Comparison of ENCODE assay signal across 1 cellular context in the genomic region with DNA sequence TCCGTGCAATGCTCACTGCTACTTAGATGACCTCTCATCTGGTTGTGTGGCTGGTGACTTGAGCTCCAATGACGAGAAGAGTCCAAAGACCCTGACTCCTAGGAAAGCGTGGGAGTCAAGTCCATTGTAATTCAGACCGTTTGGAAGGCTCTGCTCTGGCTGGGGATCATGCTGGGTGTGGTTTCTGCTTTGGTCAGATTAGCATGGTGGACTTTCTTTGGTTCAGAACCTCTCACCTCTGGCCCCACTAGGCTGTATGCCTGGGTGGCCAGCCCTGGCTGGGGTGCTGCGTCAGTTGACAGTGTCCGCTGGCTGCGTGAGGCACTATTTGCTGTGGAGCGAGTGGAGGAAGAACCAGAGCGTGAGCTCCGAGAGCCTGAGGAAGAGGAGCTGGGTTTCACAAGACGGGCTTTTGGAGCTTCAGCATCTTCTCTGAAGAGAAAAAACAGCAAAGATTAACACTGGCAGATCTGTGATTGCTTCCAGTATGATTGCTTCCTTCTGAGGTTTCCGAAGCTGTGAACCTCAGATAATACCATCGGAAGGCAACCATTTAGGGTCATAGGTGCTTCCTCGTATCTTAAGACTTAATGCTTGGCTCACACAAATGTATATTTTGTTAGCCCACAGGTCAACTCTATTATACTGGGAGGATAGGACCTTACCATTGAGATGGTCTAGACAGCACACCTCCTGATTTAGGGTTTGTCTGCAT.
TF ChIP-seq lines count a peak whose summit lies in the region.

No MANE protein-coding gene starts in this region.

TF ChIP-seq in K562, 482 proteins besides CTCF, POLR2A, EP300 and RAD21:
- 0 out of 2 replicates have a peak, but pooled peaks have one; percentile 20 for TF ChIP-seq NCOR1 (IDR thresholded peaks at IDR 0.05)
- TF ChIP-seq KLF16 (IDR thresholded peaks at IDR 0.05) = 0 out of 2 replicates have a peak, but pooled peaks have one; percentile 15
- no peak for TF ChIP-seq CXXC5 (CRISPR knock-in tag; IDR thresholded peaks at IDR 0.05)
- TF ChIP-seq, protein P1, sequence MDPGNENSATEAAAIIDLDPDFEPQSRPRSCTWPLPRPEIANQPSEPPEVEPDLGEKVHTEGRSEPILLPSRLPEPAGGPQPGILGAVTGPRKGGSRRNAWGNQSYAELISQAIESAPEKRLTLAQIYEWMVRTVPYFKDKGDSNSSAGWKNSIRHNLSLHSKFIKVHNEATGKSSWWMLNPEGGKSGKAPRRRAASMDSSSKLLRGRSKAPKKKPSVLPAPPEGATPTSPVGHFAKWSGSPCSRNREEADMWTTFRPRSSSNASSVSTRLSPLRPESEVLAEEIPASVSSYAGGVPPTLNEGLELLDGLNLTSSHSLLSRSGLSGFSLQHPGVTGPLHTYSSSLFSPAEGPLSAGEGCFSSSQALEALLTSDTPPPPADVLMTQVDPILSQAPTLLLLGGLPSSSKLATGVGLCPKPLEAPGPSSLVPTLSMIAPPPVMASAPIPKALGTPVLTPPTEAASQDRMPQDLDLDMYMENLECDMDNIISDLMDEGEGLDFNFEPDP (CRISPR knock-in tag; IDR thresholded peaks at IDR 0.05) = no peak
- TF ChIP-seq ARID1B (IDR thresholded peaks at IDR 0.05) = peak; percentile 51
- peak; percentile 59 for TF ChIP-seq ETV1 (tag; conservative IDR thresholded peaks at IDR 0.05; ENCODE audit: low read depth)
- 0 out of 2 replicates have a peak, but pooled peaks have one; percentile 26 for TF ChIP-seq SMARCE1 (IDR thresholded peaks at IDR 0.05)
- no peak for TF ChIP-seq POLR2AphosphoS2 (IDR thresholded peaks at IDR 0.05; ENCODE audit: low read length)
- no peak for TF ChIP-seq POLR2AphosphoS5 (IDR thresholded peaks at IDR 0.05; ENCODE audit: control insufficient read depth, insufficient read depth, low read depth, low read length)
- peak; percentile 37; the same call in 1 of the 2 replicates for TF ChIP-seq TEAD4 (IDR thresholded peaks at IDR 0.05; ENCODE audit: low read length)
- TF ChIP-seq TEAD4 (CRISPR knock-in tag; IDR thresholded peaks at IDR 0.05; ENCODE audit: borderline replicate concordance) = no peak
- TF ChIP-seq HDAC6 (IDR thresholded peaks at IDR 0.05; ENCODE audit: low read depth, low read length) = no peak
- TF ChIP-seq KDM1A (IDR thresholded peaks at IDR 0.05) = peak; percentile 92 to 94
- no peak for TF ChIP-seq SMARCA5 (IDR thresholded peaks at IDR 0.05)
- 0 out of 2 replicates have a peak, but pooled peaks have one; percentile 22 for TF ChIP-seq EHMT2 (IDR thresholded peaks at IDR 0.05)
- TF ChIP-seq, protein P2, sequence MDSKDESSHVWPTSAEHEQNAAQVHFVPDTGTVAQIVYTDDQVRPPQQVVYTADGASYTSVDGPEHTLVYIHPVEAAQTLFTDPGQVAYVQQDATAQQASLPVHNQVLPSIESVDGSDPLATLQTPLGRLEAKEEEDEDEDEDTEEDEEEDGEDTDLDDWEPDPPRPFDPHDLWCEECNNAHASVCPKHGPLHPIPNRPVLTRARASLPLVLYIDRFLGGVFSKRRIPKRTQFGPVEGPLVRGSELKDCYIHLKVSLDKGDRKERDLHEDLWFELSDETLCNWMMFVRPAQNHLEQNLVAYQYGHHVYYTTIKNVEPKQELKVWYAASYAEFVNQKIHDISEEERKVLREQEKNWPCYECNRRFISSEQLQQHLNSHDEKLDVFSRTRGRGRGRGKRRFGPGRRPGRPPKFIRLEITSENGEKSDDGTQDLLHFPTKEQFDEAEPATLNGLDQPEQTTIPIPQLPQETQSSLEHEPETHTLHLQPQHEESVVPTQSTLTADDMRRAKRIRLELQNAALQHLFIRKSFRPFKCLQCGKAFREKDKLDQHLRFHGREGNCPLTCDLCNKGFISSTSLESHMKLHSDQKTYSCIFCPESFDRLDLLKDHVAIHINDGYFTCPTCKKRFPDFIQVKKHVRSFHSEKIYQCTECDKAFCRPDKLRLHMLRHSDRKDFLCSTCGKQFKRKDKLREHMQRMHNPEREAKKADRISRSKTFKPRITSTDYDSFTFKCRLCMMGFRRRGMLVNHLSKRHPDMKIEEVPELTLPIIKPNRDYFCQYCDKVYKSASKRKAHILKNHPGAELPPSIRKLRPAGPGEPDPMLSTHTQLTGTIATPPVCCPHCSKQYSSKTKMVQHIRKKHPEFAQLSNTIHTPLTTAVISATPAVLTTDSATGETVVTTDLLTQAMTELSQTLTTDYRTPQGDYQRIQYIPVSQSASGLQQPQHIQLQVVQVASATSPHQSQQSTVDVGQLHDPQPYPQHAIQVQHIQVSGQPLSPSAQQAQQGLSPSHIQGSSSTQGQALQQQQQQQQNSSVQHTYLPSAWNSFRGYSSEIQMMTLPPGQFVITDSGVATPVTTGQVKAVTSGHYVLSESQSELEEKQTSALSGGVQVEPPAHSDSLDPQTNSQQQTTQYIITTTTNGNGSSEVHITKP (IDR thresholded peaks at IDR 0.05; ENCODE audit: partially characterized antibody) = no peak
- no peak for TF ChIP-seq TOE1 (IDR thresholded peaks at IDR 0.05; ENCODE audit: borderline replicate concordance)
- TF ChIP-seq TOE1 (CRISPR knock-in tag; IDR thresholded peaks at IDR 0.05; ENCODE audit: borderline replicate concordance, low read depth) = no peak
- TF ChIP-seq NFIC (IDR thresholded peaks at IDR 0.05) = 0 out of 2 replicates have a peak, but pooled peaks have one; percentile 18
- no peak for TF ChIP-seq NR2C1 (IDR thresholded peaks at IDR 0.05)
- 0 out of 2 replicates have a peak, but pooled peaks have one; percentile 28 for TF ChIP-seq NR2C1 (tag; IDR thresholded peaks at IDR 0.05)
- TF ChIP-seq NR2C2 (CRISPR knock-in tag; IDR thresholded peaks at IDR 0.05) = no peak
- TF ChIP-seq NR2C2 (tag; IDR thresholded peaks at IDR 0.05) = peak; percentile 63
- peak; percentile 21; the same call in 1 of the 2 replicates for TF ChIP-seq TAL1 (IDR thresholded peaks at IDR 0.05)
- TF ChIP-seq CBFA2T2 (conservative IDR thresholded peaks at IDR 0.05) = peak; percentile 46
- TF ChIP-seq SOX6 (IDR thresholded peaks at IDR 0.05) = peak; percentile 59; the same call in 1 of the 2 replicates
- no peak for TF ChIP-seq MAFK (IDR thresholded peaks at IDR 0.05; ENCODE audit: low read length)
- no peak for TF ChIP-seq CREBBP (IDR thresholded peaks at IDR 0.05; ENCODE audit: low read depth, low read length)
- no peak for TF ChIP-seq CBX1 (IDR thresholded peaks at IDR 0.05; ENCODE audit: low read depth)
- TF ChIP-seq CTBP1 (IDR thresholded peaks at IDR 0.05; ENCODE audit: borderline replicate concordance) = peak; percentile 35; the same call in 1 of the 2 replicates
- 0 out of 2 replicates have a peak, but pooled peaks have one; percentile 26 for TF ChIP-seq GATA2 (CRISPR knock-in tag; IDR thresholded peaks at IDR 0.05)
- TF ChIP-seq HDAC1 (IDR thresholded peaks at IDR 0.05) = peak in 1 of 2 experiments; percentile 31; a peak in 1 of 4 replicates
- peak in 1 of 2 experiments; percentile 90; a peak in 3 of 4 replicates for TF ChIP-seq RCOR1 (IDR thresholded peaks at IDR 0.05; ENCODE audit: borderline replicate concordance in 1 of 2, low read depth in 2 of 2, low read length in 2 of 2)
- TF ChIP-seq HDAC2 (IDR thresholded peaks at IDR 0.05) = peak; percentile 73
- TF ChIP-seq MTA3 (IDR thresholded peaks at IDR 0.05; ENCODE audit: borderline replicate concordance) = no peak
- TF ChIP-seq HNRNPLL (IDR thresholded peaks at IDR 0.05; ENCODE audit: low read depth, low read length, poor library complexity, severe bottlenecking) = peak; percentile 33
- no peak for TF ChIP-seq MXD1 (CRISPR knock-in tag; IDR thresholded peaks at IDR 0.05; ENCODE audit: borderline replicate concordance, poor library complexity, severe bottlenecking)
- peak; percentile 24; the same call in 1 of the 2 replicates for TF ChIP-seq ZKSCAN1 (IDR thresholded peaks at IDR 0.05; ENCODE audit: low read depth, low read length)
- no peak for TF ChIP-seq U2AF2 (optimal IDR thresholded peaks at IDR 0.05; ENCODE audit: low read depth, low read length)
- peak; percentile 30 to 39; a peak in 2 of 4 replicates for TF ChIP-seq NRF1 (conservative IDR thresholded peaks at IDR 0.05 in 1 of 2, IDR thresholded peaks at IDR 0.05 in 1 of 2)
- TF ChIP-seq FOXP1 (CRISPR knock-in tag; IDR thresholded peaks at IDR 0.05) = no peak
- peak; percentile 77 for TF ChIP-seq CBFA2T3 (IDR thresholded peaks at IDR 0.05)
- TF ChIP-seq EGR1 (conservative IDR thresholded peaks at IDR 0.05) = peak; percentile 72
- TF ChIP-seq TCF3 (CRISPR knock-in tag; IDR thresholded peaks at IDR 0.05) = peak; percentile 54
